Comparison of ENCODE assay signal across 38 cellular contexts in genomic region chr4:171517883-171518282, GRCh38.
"Had no signal": no experiment of that assay in that cellular context is flagged by ENCODE, and none has a peak within 500 bp of the region (broad histone marks: within the 10 kb centered on the region; RNA-seq: fewer than 3 reads in every experiment).

No MANE protein-coding gene starts in this region.

- ATAC-seq: activated CD8-positive, alpha-beta T cell treated with anti-CD3 and anti-CD28 coated beads for 36 hours; activated naive CD4-positive, alpha-beta T cell treated with anti-CD3 and anti-CD28 coated beads, Interleukin-2, amount 50 U/mL, for 72 hours; activated T-cell treated with anti-CD3 and anti-CD28 coated beads, Interleukin-2, amount 50 U/mL, for 4 hours; activated T-cell treated with anti-CD3 and anti-CD28 coated beads, Interleukin-2, amount 50 U/mL, for 72 hours; activated T-helper 17 cell treated with anti-CD3 and anti-CD28 coated beads, Interleukin-2, amount 50 U/mL, for 72 hours; body of pancreas had no signal

- H3K27me3 ChIP-seq: adrenal gland, body of pancreas, cardiac muscle cell had no signal

- DNase-seq: activated B cell treated with CpG ODN at 0.5 μM for 24 hours; activated CD4-positive, alpha-beta memory T cell treated with anti-CD3 and anti-CD28 coated beads for 36 hours; activated CD4-positive, alpha-beta T cell treated with anti-CD3 and anti-CD28 coated beads for 4 hours; activated CD4-positive, alpha-beta T cell treated with anti-CD3 and anti-CD28 coated beads, Interleukin-2, amount 10 ng/mL, durations not matched to agents 24 days and 14 days; activated CD4-positive, alpha-beta T cell treated with anti-CD3 and anti-CD28 coated beads, Interleukin-2, amount 50 U/mL, for 1 hour; activated CD4-positive, alpha-beta T cell treated with anti-CD3 and anti-CD28 coated beads, Interleukin-2, amount 50 U/mL, for 4 hours; activated CD4-positive, CD25-positive, alpha-beta regulatory T cell treated with anti-CD3 and anti-CD28 coated beads, Interleukin-2, amount 50 U/mL, for 72 hours; activated CD8-positive, alpha-beta memory T cell treated with anti-CD3 and anti-CD28 coated beads, Interleukin-2, amount 50 U/mL, for 4 hours; activated CD8-positive, alpha-beta T cell treated with anti-CD3 and anti-CD28 coated beads for 36 hours; activated effector memory CD4-positive, alpha-beta T cell treated with anti-CD3 and anti-CD28 coated beads, Interleukin-2, amount 50 U/mL, for 16 hours; activated gamma-delta T cell treated with Interleukin-2 at 50 U/mL for 16 hours; activated naive CD4-positive, alpha-beta T cell; activated naive CD4-positive, alpha-beta T cell treated with anti-CD3 and anti-CD28 coated beads for 36 hours; activated naive CD4-positive, alpha-beta T cell treated with anti-CD3 and anti-CD28 coated beads, Interleukin-2, amount 50 U/mL, for 16 hours; activated naive CD8-positive, alpha-beta T cell treated with anti-CD3 and anti-CD28 coated beads for 36 hours; activated T-cell treated with anti-CD3 and anti-CD28 coated beads for 4 hours; activated T-cell treated with anti-CD3 and anti-CD28 coated beads, Interleukin-2, amount 50 U/mL, for 1 hour; activated T-cell treated with anti-CD3 and anti-CD28 coated beads, Interleukin-2, amount 50 U/mL, for 4 hours; activated T-cell treated with anti-CD3 and anti-CD28 coated beads, Interleukin-2, amount 50 U/mL, for 72 hours; adrenal gland; amniotic stem cell; aorta; body of pancreas; caudate nucleus; cerebellar nuclear complex; T-helper 2 cell; T-helper 9 cell had no signal

- H3K9me3 Mint-ChIP-seq: activated B cell treated with CpG ODN at 0.5 μM for 24 hours; activated CD4-positive, alpha-beta T cell treated with anti-CD3 and anti-CD28 coated beads, Interleukin-2, amount 10 ng/mL, durations not matched to agents 24 days and 14 days; activated naive CD8-positive, alpha-beta T cell treated with anti-CD3 and anti-CD28 coated beads for 36 hours; activated T-cell treated with anti-CD3 and anti-CD28 coated beads, Interleukin-2, amount 50 U/mL, for 4 hours; activated T-helper 1 cell treated with anti-CD3 and anti-CD28 coated beads, Interleukin-12 subunit alpha, Interleukin-12 subunit beta, Interleukin-2, Interleukin-4 antibody, amounts not matched to agents 30 ng/mL and 10 ng/mL and 1 ng/mL, durations not matched to agents 14 hours and 24 hours and 36 hours had no signal

- H3K9me3 ChIP-seq: adrenal gland, body of pancreas had no signal

- H3K4me1 ChIP-seq: adrenal gland, body of pancreas had no signal

- H3K27ac Mint-ChIP-seq: activated B cell treated with CpG ODN at 0.5 μM for 24 hours; activated CD4-positive, alpha-beta memory T cell treated with anti-CD3 and anti-CD28 coated beads for 36 hours; activated CD4-positive, alpha-beta T cell treated with anti-CD3 and anti-CD28 coated beads, Interleukin-2, amount 10 ng/mL, durations not matched to agents 24 days and 14 days; activated CD8-positive, alpha-beta T cell treated with anti-CD3 and anti-CD28 coated beads for 36 hours; activated naive CD4-positive, alpha-beta T cell treated with anti-CD3 and anti-CD28 coated beads for 36 hours; activated naive CD4-positive, alpha-beta T cell treated with anti-CD3 and anti-CD28 coated beads, Interleukin-2, amount 50 U/mL, for 72 hours; activated naive CD8-positive, alpha-beta T cell treated with anti-CD3 and anti-CD28 coated beads for 36 hours; activated T-cell treated with anti-CD3 and anti-CD28 coated beads, Interleukin-2, amount 50 U/mL, for 72 hours; activated T-helper 1 cell treated with anti-CD3 and anti-CD28 coated beads, Interleukin-12 subunit alpha, Interleukin-12 subunit beta, Interleukin-2, Interleukin-4 antibody, amounts not matched to agents 30 ng/mL and 10 ng/mL and 1 ng/mL, durations not matched to agents 14 hours and 24 hours and 36 hours; activated T-helper 17 cell treated with anti-CD3 and anti-CD28 coated beads, Interleukin-2, amount 50 U/mL, for 72 hours; T-helper 1 cell treated with Interleukin-12 subunit alpha and Interleukin-12 subunit beta and Interleukin-4 antibody, amounts not matched to agents 30 μg/mL and 1 μg/mL, for 36 hours; T-helper 2 cell treated with Interferon-gamma antibody and Interleukin-4, amounts not matched to agents 5 μg/mL and 100 μg/mL, for 36 hours had no signal

- H3K4me3 ChIP-seq: adrenal gland, body of pancreas, cardiac muscle cell had no signal

- H3K36me3 Mint-ChIP-seq: activated CD4-positive, alpha-beta memory T cell treated with anti-CD3 and anti-CD28 coated beads for 36 hours; activated naive CD4-positive, alpha-beta T cell treated with anti-CD3 and anti-CD28 coated beads, Interleukin-2, amount 50 U/mL, for 72 hours; activated naive CD8-positive, alpha-beta T cell treated with anti-CD3 and anti-CD28 coated beads for 36 hours had no signal

- H3K4me3 Mint-ChIP-seq: activated B cell treated with CpG ODN at 0.5 μM for 24 hours; activated CD4-positive, alpha-beta memory T cell treated with anti-CD3 and anti-CD28 coated beads for 36 hours; activated CD4-positive, alpha-beta T cell treated with anti-CD3 and anti-CD28 coated beads, Interleukin-2, amount 10 ng/mL, durations not matched to agents 24 days and 14 days; activated CD8-positive, alpha-beta T cell treated with anti-CD3 and anti-CD28 coated beads for 36 hours; activated naive CD4-positive, alpha-beta T cell treated with anti-CD3 and anti-CD28 coated beads for 36 hours; activated naive CD8-positive, alpha-beta T cell treated with anti-CD3 and anti-CD28 coated beads for 36 hours; activated T-cell treated with anti-CD3 and anti-CD28 coated beads, Interleukin-2, amount 50 U/mL, for 4 hours; activated T-cell treated with anti-CD3 and anti-CD28 coated beads, Interleukin-2, amount 50 U/mL, for 72 hours; activated T-helper 1 cell treated with anti-CD3 and anti-CD28 coated beads, Interleukin-12 subunit alpha, Interleukin-12 subunit beta, Interleukin-2, Interleukin-4 antibody, amounts not matched to agents 30 ng/mL and 10 ng/mL and 1 ng/mL, durations not matched to agents 14 hours and 24 hours and 36 hours; activated T-helper 17 cell treated with anti-CD3 and anti-CD28 coated beads, Interleukin-2, amount 50 U/mL, for 72 hours; central memory CD8-positive, alpha-beta T cell; T-helper 1 cell treated with Interleukin-12 subunit alpha and Interleukin-12 subunit beta and Interleukin-4 antibody, amounts not matched to agents 30 μg/mL and 1 μg/mL, for 36 hours; T-helper 2 cell treated with Interferon-gamma antibody and Interleukin-4, amounts not matched to agents 5 μg/mL and 100 μg/mL, for 36 hours had no signal

- FAIRE-seq: astrocyte, bronchial epithelial cell, TTC549 had no signal

- H3K27me3 Mint-ChIP-seq: activated B cell treated with CpG ODN at 0.5 μM for 24 hours; activated CD4-positive, alpha-beta memory T cell treated with anti-CD3 and anti-CD28 coated beads for 36 hours; activated CD4-positive, alpha-beta T cell treated with anti-CD3 and anti-CD28 coated beads, Interleukin-2, amount 10 ng/mL, durations not matched to agents 24 days and 14 days; activated CD8-positive, alpha-beta T cell treated with anti-CD3 and anti-CD28 coated beads for 36 hours; activated naive CD8-positive, alpha-beta T cell treated with anti-CD3 and anti-CD28 coated beads for 36 hours; activated T-helper 17 cell treated with anti-CD3 and anti-CD28 coated beads, Interleukin-2, amount 50 U/mL, for 72 hours; central memory CD8-positive, alpha-beta T cell had no signal

- H3K4me1 Mint-ChIP-seq: activated B cell treated with CpG ODN at 0.5 μM for 24 hours; activated CD4-positive, alpha-beta T cell treated with anti-CD3 and anti-CD28 coated beads, Interleukin-2, amount 10 ng/mL, durations not matched to agents 24 days and 14 days; activated naive CD8-positive, alpha-beta T cell treated with anti-CD3 and anti-CD28 coated beads for 36 hours; activated T-helper 17 cell treated with anti-CD3 and anti-CD28 coated beads, Interleukin-2, amount 50 U/mL, for 72 hours; central memory CD8-positive, alpha-beta T cell had no signal

- H3K36me3 ChIP-seq: adrenal gland, cardiac muscle cell had no signal

- H3K27ac ChIP-seq: adrenal gland, body of pancreas, cardiac muscle cell, VCaP had no signal
